In genomic region chr5:137833463-137833862, GRCh38 we compare ENCODE assay signal across 10 cellular contexts. TPM values are rescaled to one million over a fixed set of nuclear protein-coding genes. Genes with fewer than 3 reads are reported as not detected.
DNase-seq lines count a peak whose midpoint lies in the region; ATAC-seq, FAIRE-seq and TF ChIP-seq lines count a peak whose summit lies in the region.
"Had no signal": no experiment of that assay in that cellular context is flagged by ENCODE, and none has a peak within 500 bp of the region (broad histone marks: within the 10 kb centered on the region; RNA-seq: fewer than 3 reads in every experiment).

No MANE protein-coding gene starts in this region.

- no peaks in the 10 kb centered on the region for H4K20me1 ChIP-seq in PC-3 (ENCODE audit: low read length)

- H3K4me2 ChIP-seq in PC-3 (ENCODE audit: low read length), result peak overlapping the region; percentile 50

- H3K27me3 ChIP-seq in PC-3 (ENCODE audit: low read length) (no peaks in the 10 kb centered on the region), gastrocnemius medialis (no peaks in the 10 kb centered on the region)

- in situ Hi-C loops in gastrocnemius medialis (cut with MboI; ENCODE audit: low sequenced_read_pairs in 4 of 4), result loop anchor here in 1 of 4 donors (10.0 kb wide), 1 partner anchor 51 kb away; the partner anchor contains the start of gene PKD2L2

- H3F3A ChIP-seq in PC-3 (ENCODE audit: low read length, unreplicated experiment), result no peaks in the 10 kb centered on the region

- ATAC-seq in PC-3, result peak; percentile 96
- peak; percentile 54 to 72 for ATAC-seq in gastrocnemius medialis

- FAIRE-seq in H54 (lab: Jason Lieb, UNC), result peak; percentile 93

- H3K9me2 ChIP-seq in PC-3 (replicated peaks; ENCODE audit: low read length), result no peaks in the 10 kb centered on the region

- H2AFZ ChIP-seq in PC-3 (ENCODE audit: low read length), result no peak overlapping the region

- TF ChIP-seq CTCF in PC-3 (conservative IDR thresholded peaks at IDR 0.05; ENCODE audit: low read depth, low read length), result no peak
- no peak for TF ChIP-seq CTCF in gastrocnemius medialis (IDR thresholded peaks at IDR 0.05 in 4 of 5, conservative IDR thresholded peaks at IDR 0.05 in 1 of 5)

- peak; percentile 20 for DNase-seq in H54 (ENCODE audit: insufficient read length, low spot score)
- peak; percentile 90 for DNase-seq in PC-3
- DNase-seq in fibroblast of gingiva (ENCODE audit: low read depth), result peak; percentile 31
- DNase-seq in gastrocnemius medialis, result peak; percentile 52 to 63
- no peak for DNase-seq in NAMALWA (ENCODE audit: low spot score)
- DNase-seq in NOMO-1 (lab: John Stamatoyannopoulos, UW; ENCODE audit: unreplicated experiment in 2 of 2), result no peak
- no peak for DNase-seq in GM19238 (ENCODE audit: insufficient read length, low spot score)
- DNase-seq: naive B cell had no signal

- H3K36me3 ChIP-seq in PC-3 (ENCODE audit: low read depth, low read length), result no peaks in the 10 kb centered on the region
- no peaks in the 10 kb centered on the region for H3K36me3 ChIP-seq in gastrocnemius medialis
- H3K36me3 ChIP-seq: HAP-1 had no signal

- H3K79me2 ChIP-seq in PC-3 (ENCODE audit: low read length), result no peaks in the 10 kb centered on the region

- H3K4me1 ChIP-seq in PC-3 (ENCODE audit: insufficient read depth, low read length) (peaks cover 27% of the 10 kb centered on the region), gastrocnemius medialis (peaks cover 68 to 86% of the 10 kb centered on the region in 2 donors)

- no TSS peak for BruUV-seq in PC-3 (replicated peaks; lab: Mats Ljungman, UMichigan)

- TF ChIP-seq POLR2A in H54 (IDR thresholded peaks at IDR 0.05; ENCODE audit: low read depth, low read length) (no peak), gastrocnemius medialis (IDR thresholded peaks at IDR 0.05) (no peak)

- H3K9me3 ChIP-seq in PC-3 (ENCODE audit: low read length), result no peaks in the 10 kb centered on the region
- no peaks in the 10 kb centered on the region for H3K9me3 ChIP-seq in gastrocnemius medialis
- H3K9me3 ChIP-seq: HAP-1 had no signal

- intact Hi-C loops in PC-3 (cut with micrococcal nuclease), result loop anchor here (2.0 kb wide), 1 partner anchor 55 kb away; the partner anchor contains the start of gene PKD2L2
- intact Hi-C loops in gastrocnemius medialis (cut with DNase I; ENCODE audit: low total_unique reads), result loop anchor here (10.0 kb wide), 1 partner anchor 359 kb away; no protein-coding TSS in a partner anchor

- no peak overlapping the region for H3K4me3 ChIP-seq in PC-3 (ENCODE audit: low read length)
- no peak overlapping the region for H3K4me3 ChIP-seq in gastrocnemius medialis
- H3K4me3 ChIP-seq: HAP-1 had no signal

- H3K27ac ChIP-seq in PC-3 (ENCODE audit: low read length) (peak overlapping the region; percentile 52), gastrocnemius medialis (peak overlapping the region; percentile 92 to 94 (median 93))

- POLR2A ChIA-PET in PC-3 (lab: Charles Lee; ENCODE audit: unreplicated experiment), result interaction anchor here (0.6 kb wide), 1 partner anchor 96 kb away, joined by 3 read pairs; no protein-coding TSS in a partner anchor

- no peak overlapping the region for H3K9ac ChIP-seq in PC-3 (ENCODE audit: low read length)

- CTCF ChIA-PET in PC-3 (lab: Charles Lee), result interaction anchor here (0.7 to 1.2 kb wide), 2 partner anchors 9 to 55 kb away, joined by 6 to 7 read pairs; no protein-coding TSS in a partner anchor

RNA-seq across cellular contexts. Expression of gene MYOT, which starts 34.2 kb away (rescaled TPM):
- total RNA-seq in PC-3 (2014; rRNA removed) (not detected in 2 replicates), gastrocnemius medialis (100 to 1,000 TPM in 3 of 4 donors, 10 to 100 TPM in 1; 99.0 to 801 (median 294) TPM)
- total RNA-seq: activated T-helper 1 cell treated with anti-CD3 and anti-CD28 coated beads, Interleukin-12 subunit alpha, Interleukin-12 subunit beta, Interleukin-2, Interleukin-4 antibody, amounts not matched to agents 30 ng/mL and 10 ng/mL and 1 ng/mL, durations not matched to agents 14 hours and 24 hours and 36 hours had no signal

RNA-seq across cellular contexts. Expression of gene PKD2L2, which starts 55.8 kb away (rescaled TPM):
- not detected in 2 replicates for total RNA-seq in PC-3 (2014; rRNA removed)
- 1 to 10 TPM in 1 of 4 donors, under 1 TPM in 2, not detected in 1; 0.70 to 4.8 (median 0.94) TPM for total RNA-seq in gastrocnemius medialis
- total RNA-seq: activated T-helper 1 cell treated with anti-CD3 and anti-CD28 coated beads, Interleukin-12 subunit alpha, Interleukin-12 subunit beta, Interleukin-2, Interleukin-4 antibody, amounts not matched to agents 30 ng/mL and 10 ng/mL and 1 ng/mL, durations not matched to agents 14 hours and 24 hours and 36 hours had no signal

Comparison
In these comparisons a context has a peak if more than half of its experiments do, and no peak if none do; other contexts are left out.
1. DNase-seq: peak in H54 (single experiment), PC-3 (single experiment), fibroblast of gingiva (single experiment) and gastrocnemius medialis (2 of 2); none in NAMALWA (single experiment), NOMO-1 (0 of 2) and GM19238 (single experiment).
2. RNA of gene MYOT, which starts 34.2 kb away (total RNA-seq): 99.0 to 801 TPM in gastrocnemius medialis; not detected in PC-3; every median in the first group is over 10 times any median in the second.